In the genomic region with DNA sequence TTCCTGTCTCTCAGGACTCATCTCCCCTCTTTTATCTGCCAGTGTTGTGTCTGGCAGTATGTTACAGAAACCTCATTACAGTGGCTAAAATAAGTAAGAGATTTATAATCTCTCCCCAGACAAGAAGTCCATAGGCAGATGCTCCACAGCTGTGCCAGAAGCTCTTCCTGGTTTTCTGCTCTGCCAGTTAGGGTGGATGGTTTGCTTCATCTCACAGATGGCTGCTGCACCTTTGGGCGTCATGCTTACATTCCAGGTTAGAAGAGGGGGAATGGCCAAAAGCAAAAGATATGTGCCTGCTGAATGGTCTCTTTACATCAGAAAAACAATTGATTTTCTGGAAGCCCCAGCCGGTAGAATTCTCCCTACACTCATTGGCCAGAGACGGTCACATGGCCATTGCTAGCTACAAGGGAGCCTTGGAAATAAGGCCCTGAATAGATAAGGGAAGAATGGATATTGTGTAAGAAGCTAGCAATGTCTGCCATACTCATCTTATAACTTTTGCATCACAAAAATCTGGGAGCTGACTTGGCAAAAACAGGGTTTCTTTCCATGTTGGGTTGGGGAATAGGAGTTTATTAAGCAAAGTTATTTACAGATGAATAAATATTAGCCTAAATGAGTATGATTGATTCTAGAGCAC, we compare ENCODE assay signal across 19 cellular contexts.
"Had no signal": no experiment of that assay in that cellular context is flagged by ENCODE, and none has a peak within 500 bp of the region (broad histone marks: within the 10 kb centered on the region; RNA-seq: fewer than 3 reads in every experiment).

No MANE protein-coding gene starts in this region.

- H3K36me3 Mint-ChIP-seq: activated naive CD8-positive, alpha-beta T cell had no signal

- H3K27ac Mint-ChIP-seq: activated CD4-positive, alpha-beta T cell treated with anti-CD3 and anti-CD28 coated beads for 36 hours; activated naive CD8-positive, alpha-beta T cell; endodermal cell; progenitor cell of endocrine pancreas had no signal

- H3K9me3 Mint-ChIP-seq: endodermal cell had no signal

- H3K4me3 Mint-ChIP-seq: activated CD4-positive, alpha-beta T cell treated with anti-CD3 and anti-CD28 coated beads for 36 hours; activated naive CD8-positive, alpha-beta T cell; endodermal cell had no signal

- H3K27me3 ChIP-seq: colonic mucosa, gastrocnemius medialis, heart left ventricle, transverse colon, uterus had no signal

- H3K36me3 ChIP-seq: colonic mucosa, gastrocnemius medialis, heart left ventricle, left ventricle myocardium inferior, transverse colon, uterus had no signal

- H3K9me3 ChIP-seq: colonic mucosa, gastrocnemius medialis, heart left ventricle, left ventricle myocardium inferior, transverse colon, uterus had no signal

- H3K27me3 Mint-ChIP-seq: activated CD4-positive, alpha-beta T cell treated with anti-CD3 and anti-CD28 coated beads for 36 hours had no signal

- H3K4me3 ChIP-seq: colonic mucosa, gastrocnemius medialis, heart left ventricle, left ventricle myocardium inferior, transverse colon, uterus had no signal

- DNase-seq: activated CD4-positive, alpha-beta T cell treated with anti-CD3 and anti-CD28 coated beads for 36 hours; activated CD4-positive, alpha-beta T cell treated with anti-CD3 and anti-CD28 coated beads, Interleukin-2, amount 50 U/mL, for 48 hours; amygdala; caudate nucleus; colonic mucosa; endodermal cell; gastrocnemius medialis; heart left ventricle; kidney glomerular epithelial cell; left ventricle myocardium inferior; mammary epithelial cell; stimulated activated CD4-positive, alpha-beta T cell treated with anti-CD3 and anti-CD28 coated beads, Interleukin-2, amount 100 ng/mL, for 24 hours; stimulated activated naive CD4-positive, alpha-beta T cell treated with Interleukin-2 at 50 U/mL for 16 hours; T-helper 2 cell; transverse colon; uterus had no signal

- ATAC-seq: activated CD4-positive, alpha-beta T cell treated with anti-CD3 and anti-CD28 coated beads for 36 hours; gastrocnemius medialis; heart left ventricle had no signal

- H3K27ac ChIP-seq: colonic mucosa, epithelial cell of prostate, gastrocnemius medialis, heart left ventricle, left ventricle myocardium inferior, transverse colon, uterus had no signal

- H3K4me1 ChIP-seq: colonic mucosa, left ventricle myocardium inferior, transverse colon, uterus had no signal

- H3K4me1 Mint-ChIP-seq: activated CD4-positive, alpha-beta T cell treated with anti-CD3 and anti-CD28 coated beads for 36 hours; endodermal cell had no signal
